Comparison of ENCODE assay signal across 24 cellular contexts in the genomic region with DNA sequence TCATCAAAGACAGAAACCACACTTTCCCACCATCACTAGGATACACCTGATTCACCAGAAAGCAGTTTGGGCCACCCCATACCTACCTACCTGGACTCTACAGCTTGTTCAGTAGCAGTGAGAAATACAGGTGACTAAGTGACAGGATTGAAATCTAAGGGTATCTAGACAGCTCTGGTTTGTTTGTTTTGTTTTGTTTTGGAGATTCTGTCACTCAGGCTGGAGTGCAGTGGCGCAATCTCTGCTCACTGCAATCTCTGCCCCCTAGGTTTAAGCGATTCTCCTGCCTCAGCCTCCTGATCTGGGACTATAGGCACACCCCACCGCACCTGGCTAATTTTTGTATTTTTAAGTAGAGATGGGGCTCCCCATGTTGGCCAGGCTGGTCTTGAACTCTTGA.
"Had no signal": no experiment of that assay in that cellular context is flagged by ENCODE, and none has a peak within 500 bp of the region (broad histone marks: within the 10 kb centered on the region; RNA-seq: fewer than 3 reads in every experiment).

No MANE protein-coding gene starts in this region.

- DNase-seq: activated CD4-positive, alpha-beta T cell treated with anti-CD3 and anti-CD28 coated beads for 48 hours; activated CD4-positive, alpha-beta T cell treated with anti-CD3 and anti-CD28 coated beads, Interleukin-2, amount 50 U/mL, for 4 hours; activated CD4-positive, CD25-positive, alpha-beta regulatory T cell treated with anti-CD3 and anti-CD28 coated beads, Interleukin-2, amount 50 U/mL, for 72 hours; activated CD8-positive, alpha-beta T cell treated with anti-CD3 and anti-CD28 coated beads, Interleukin-2, amount 10 ng/mL, durations not matched to agents 7 days and 5 days; activated effector memory CD4-positive, alpha-beta T cell treated with anti-CD3 and anti-CD28 coated beads, Interleukin-2, amount 50 U/mL, for 16 hours; activated naive CD4-positive, alpha-beta T cell treated with anti-CD3 and anti-CD28 coated beads for 36 hours; activated T-cell treated with anti-CD3 and anti-CD28 coated beads, Interleukin-2, amount 50 U/mL, for 24 hours; amygdala; Karpas-422; MV-4-11; NCI-H1092 treated with DMSO at 0.1 percent for 48 hours; NCI-H1417 treated with DMSO at 0.1 percent for 48 hours; NCI-H1694 treated with DMSO at 0.1 percent for 48 hours; NCI-H2029 treated with DMSO at 0.1 percent for 48 hours; NCI-H510A treated with DMSO at 0.1 percent for 48 hours; NCI-H69; Peyer's patch; Right ventricle myocardium superior; SW 1271 had no signal

- H3K4me3 ChIP-seq: Peyer's patch, SJSA1 had no signal

- H3K27ac ChIP-seq: Peyer's patch, RWPE1, SJSA1 had no signal

- H3K27me3 ChIP-seq: Peyer's patch, SJSA1 had no signal

- ATAC-seq: activated CD8-positive, alpha-beta T cell treated with anti-CD3 and anti-CD28 coated beads, Interleukin-2, amount 10 ng/mL, durations not matched to agents 7 days and 5 days; SK-N-SH treated with all-trans-retinoic acid at 6 μM for 48 hours; WTC11 had no signal

- H3K9me3 ChIP-seq: Peyer's patch, SJSA1 had no signal

- FAIRE-seq: astrocyte had no signal
